ENCODE assay signal across 8 cellular contexts in genomic region chr2:36352024-36352398, GRCh38. TPM values are rescaled to one million over a fixed set of nuclear protein-coding genes. Genes with fewer than 3 reads are reported as not detected.
DNase-seq lines count a peak whose midpoint lies in the region; ATAC-seq and TF ChIP-seq lines count a peak whose summit lies in the region.

No MANE protein-coding gene starts in this region.

- no peak overlapping the region for H3K14ac ChIP-seq in H9 (ENCODE audit: insufficient read depth, low read length)

- no peak overlapping the region for H2BK5ac ChIP-seq in H9 (ENCODE audit: insufficient read length, low read length)

- H4K20me1 ChIP-seq in H9 (ENCODE audit: control insufficient read depth, insufficient read depth, insufficient read length): no peaks in the 10 kb centered on the region

- peaks cover 5% of the 10 kb centered on the region; the same call in 1 of the 2 replicates for H3K79me2 ChIP-seq in H9 (ENCODE audit: insufficient read depth, low read length)

- peaks cover 9% of the 10 kb centered on the region for H3K23me2 ChIP-seq in H9 (ENCODE audit: insufficient read length, low read depth, low read length, poor library complexity, severe bottlenecking)

- no peaks in the 10 kb centered on the region; a peak in 2 of 7 replicates for H3K36me3 Mint-ChIP-seq in H9 (ENCODE audit: insufficient read depth in 1 of 3, low read depth in 3 of 3)
- no peaks in the 10 kb centered on the region for H3K36me3 Mint-ChIP-seq in activated CD8-positive, alpha-beta memory T cell treated with anti-CD3 and anti-CD28 coated beads, Interleukin-2, amount 10 ng/mL, durations not matched to agents 7 days and 5 days

- H3K9ac ChIP-seq in H9 (ENCODE audit: extremely low read depth, insufficient read length, low read length): no peak overlapping the region

- H3K18ac ChIP-seq in H9 (ENCODE audit: insufficient read length, low read depth, low read length): no peak overlapping the region

- H3T11ph ChIP-seq in H9 (ENCODE audit: low read length): no peak overlapping the region

- no peak overlapping the region for H4K91ac ChIP-seq in H9 (ENCODE audit: insufficient read length, low read depth, low read length)

- no peak overlapping the region for H2BK12ac ChIP-seq in H9 (ENCODE audit: insufficient read length, low read depth, low read length)

- H3K4me2 ChIP-seq in H9 (ENCODE audit: insufficient read depth, insufficient read length, low read length): no peak overlapping the region

- peaks cover 3% of the 10 kb centered on the region; the same call in 1 of the 2 replicates for H3K27me3 ChIP-seq in H9 (ENCODE audit: insufficient read depth, low read length)
- H3K27me3 ChIP-seq in psoas muscle (ENCODE audit: insufficient read depth in 3 of 3, low read length in 2 of 3): no peaks in the 10 kb centered on the region

- H3K4ac ChIP-seq in H9 (ENCODE audit: low read depth, low read length): no peak overlapping the region

- H2AK5ac ChIP-seq in H9 (ENCODE audit: insufficient read length, low read length): no peak overlapping the region

- no peak overlapping the region for H2AFZ ChIP-seq in H9 (ENCODE audit: low read length)

- H3K56ac ChIP-seq in H9 (ENCODE audit: insufficient read length, low read depth, low read length): no peak overlapping the region

- H3K4me3 ChIP-seq in epithelial cell of esophagus (ENCODE audit: low read length) (no peak overlapping the region), psoas muscle (no peak overlapping the region)

- no CpG with 5 or more reads among the region's 7 CpGs for WGBS in H9 (ENCODE audit: extremely low coverage, insufficient read length, low lambda C conversion rate)
- WGBS in psoas muscle, 3 donors: 4 to 5% (median 4%) methylated on average over 7 of the region's 7 CpGs

- H2BK120ac ChIP-seq in H9 (ENCODE audit: low read depth, low read length, poor library complexity, severe bottlenecking): no peak overlapping the region

- no peak overlapping the region for H3K23ac ChIP-seq in H9 (ENCODE audit: insufficient read length, low read depth, low read length)

- H3K4me1 ChIP-seq in H9 (ENCODE audit: insufficient read depth, low read length) (peaks cover 8% of the 10 kb centered on the region; the same call in 1 of the 2 replicates), psoas muscle (peaks cover 7% of the 10 kb centered on the region)

- peaks cover 24% of the 10 kb centered on the region in 2 experiments for H3K4me1 Mint-ChIP-seq in H9
- peaks cover 17% of the 10 kb centered on the region for H3K4me1 Mint-ChIP-seq in activated CD8-positive, alpha-beta memory T cell treated with anti-CD3 and anti-CD28 coated beads, Interleukin-2, amount 10 ng/mL, durations not matched to agents 7 days and 5 days

- no peak overlapping the region for H4K8ac ChIP-seq in H9 (replicated peaks; ENCODE audit: insufficient read length, low read depth, low read length)

- no peak overlapping the region for H3K4me3 Mint-ChIP-seq in H9
- H3K4me3 Mint-ChIP-seq in activated CD8-positive, alpha-beta memory T cell treated with anti-CD3 and anti-CD28 coated beads, Interleukin-2, amount 10 ng/mL, durations not matched to agents 7 days and 5 days: no peak overlapping the region

- H3K9me3 ChIP-seq in H9 (ENCODE audit: control insufficient read depth, low read depth, low read length) (no peaks in the 10 kb centered on the region), psoas muscle (no peaks in the 10 kb centered on the region)

- CTCF ChIA-PET in activated CD8-positive, alpha-beta memory T cell treated with anti-CD3 and anti-CD28 coated beads, Interleukin-2, amount 10 ng/mL, durations not matched to agents 7 days and 5 days (lab: Charles Lee): interaction anchor here (0.7 to 1.7 kb wide), 8 partner anchors 14 to 380 kb away, joined by 3 to 7 read pairs (median 4); no protein-coding TSS in a partner anchor

- ATAC-seq in psoas muscle: no peak
- ATAC-seq in GM18498 (IDR thresholded peaks at IDR 0.05; ENCODE audit: unreplicated experiment): no peak
- ATAC-seq in activated CD8-positive, alpha-beta memory T cell treated with anti-CD3 and anti-CD28 coated beads, Interleukin-2, amount 10 ng/mL, durations not matched to agents 7 days and 5 days: no peak
- no peak for ATAC-seq in HG02938 (IDR thresholded peaks at IDR 0.05; ENCODE audit: unreplicated experiment)

- no peak overlapping the region for H2BK20ac ChIP-seq in H9 (ENCODE audit: low read depth, low read length, poor library complexity, severe bottlenecking)

- no peak overlapping the region for H3K27ac Mint-ChIP-seq in H9
- H3K27ac Mint-ChIP-seq in activated CD8-positive, alpha-beta memory T cell treated with anti-CD3 and anti-CD28 coated beads, Interleukin-2, amount 10 ng/mL, durations not matched to agents 7 days and 5 days: no peak overlapping the region

- H4K5ac ChIP-seq in H9 (ENCODE audit: insufficient read length, low read depth, low read length): no peak overlapping the region

- H2BK15ac ChIP-seq in H9 (ENCODE audit: low read depth, low read length): no peak overlapping the region

- no peaks in the 10 kb centered on the region for H3K36me3 ChIP-seq in psoas muscle (ENCODE audit: insufficient read depth in 1 of 2, low read depth in 1 of 2)

- TF ChIP-seq CTCF in H9 (conservative IDR thresholded peaks at IDR 0.05): peak; percentile 70
- peak; percentile 57 for TF ChIP-seq CTCF in epithelial cell of esophagus (IDR thresholded peaks at IDR 0.05; ENCODE audit: insufficient read depth, low read depth, low read length, missing control alignments)
- TF ChIP-seq CTCF in psoas muscle (IDR thresholded peaks at IDR 0.05): peak; percentile 63

- H3K27ac ChIP-seq in H9 (ENCODE audit: insufficient read length, low read depth, low read length) (no peak overlapping the region), psoas muscle (no peak overlapping the region)

- H3K9me3 Mint-ChIP-seq in H9: peaks cover 0 to 1% of the 10 kb centered on the region in 2 experiments; a peak in 2 of 5 replicates
- no peaks in the 10 kb centered on the region for H3K9me3 Mint-ChIP-seq in activated CD8-positive, alpha-beta memory T cell treated with anti-CD3 and anti-CD28 coated beads, Interleukin-2, amount 10 ng/mL, durations not matched to agents 7 days and 5 days (ENCODE audit: low read depth)

- H3K79me1 ChIP-seq in H9 (ENCODE audit: insufficient read depth, low read depth, low read length, poor library complexity, severe bottlenecking): no peaks in the 10 kb centered on the region

- intact Hi-C loops in psoas muscle (cut with DNase I): loop anchor here (5.0 to 10.0 kb wide), 3 partner anchors 105 to 430 kb away; partner anchors contain the start of gene FEZ2 (in 1 of the 2)

- H3K27me3 Mint-ChIP-seq in H9 (ENCODE audit: low read depth): peaks cover 16% of the 10 kb centered on the region
- peaks cover 47% of the 10 kb centered on the region for H3K27me3 Mint-ChIP-seq in activated CD8-positive, alpha-beta memory T cell treated with anti-CD3 and anti-CD28 coated beads, Interleukin-2, amount 10 ng/mL, durations not matched to agents 7 days and 5 days

- DNase-seq in CMK (ENCODE audit: low read depth): peak; percentile 5
- peak; percentile 36 for DNase-seq in H9
- peak; percentile 69 for DNase-seq in OCI-M1 (lab: John Stamatoyannopoulos, UW)
- DNase-seq in epithelial cell of esophagus (ENCODE audit: low read depth): peak; percentile 67
- DNase-seq in psoas muscle: no peak
- no peak for DNase-seq in activated CD8-positive, alpha-beta memory T cell treated with anti-CD3 and anti-CD28 coated beads, Interleukin-2, amount 10 ng/mL, durations not matched to agents 7 days and 5 days

RNA-seq across cellular contexts. Expression of gene CRIM1, which starts 3.6 kb away (rescaled TPM):
- 27.0 and 27.6 TPM in 2 replicates for total RNA-seq in H9 (2021)
- total RNA-seq in psoas muscle: 10 to 100 TPM; 49.8 to 66.2 (median 56.3) TPM
- polyA plus RNA-seq in psoas muscle: 10 to 100 TPM; 10.2 to 68.1 (median 53.1) TPM
- total RNA-seq in activated CD8-positive, alpha-beta memory T cell treated with anti-CD3 and anti-CD28 coated beads, Interleukin-2, amount 10 ng/mL, durations not matched to agents 7 days and 5 days: 10 to 100 TPM; 12.6 to 17.6 TPM

Comparison
In these comparisons a context has a peak if more than half of its experiments do, and no peak if none do; other contexts are left out.
1. DNase-seq: peak in CMK (single experiment), H9 (single experiment), OCI-M1 (single experiment) and epithelial cell of esophagus (single experiment); none in psoas muscle (0 of 2) and activated CD8-positive, alpha-beta memory T cell treated with anti-CD3 and anti-CD28 coated beads, Interleukin-2, amount 10 ng/mL, durations not matched to agents 7 days and 5 days (single experiment).
2. Peak in every context shown above with its lines, with median percentiles within 50 percentile points of each other: CTCF ChIP-seq.